In genomic region chr22:44891293-44891747, GRCh38 we compare ENCODE assay signal across 19 cellular contexts.
"Had no signal": no experiment of that assay in that cellular context is flagged by ENCODE, and none has a peak within 500 bp of the region (broad histone marks: within the 10 kb centered on the region; RNA-seq: fewer than 3 reads in every experiment).

No MANE protein-coding gene starts in this region.

- H3K27ac Mint-ChIP-seq: activated CD4-positive, alpha-beta memory T cell treated with anti-CD3 and anti-CD28 coated beads for 36 hours; activated CD4-positive, alpha-beta T cell treated with anti-CD3 and anti-CD28 coated beads, Interleukin-2, amount 10 ng/mL, durations not matched to agents 24 days and 14 days; activated naive CD4-positive, alpha-beta T cell treated with anti-CD3 and anti-CD28 coated beads, Interleukin-2, amount 50 U/mL, for 24 hours; activated T-helper 2 cell treated with anti-CD3 and anti-CD28 coated beads, Interferon-gamma antibody, Interleukin-2, Interleukin-4, amounts not matched to agents 10 μg/mL and 5 μg/mL and 100 μg/mL, durations not matched to agents 14 hours and 24 hours and 36 hours; naive thymus-derived CD4-positive, alpha-beta T cell; T-helper 17 cell had no signal

- ATAC-seq: naive thymus-derived CD4-positive, alpha-beta T cell; T-helper 17 cell had no signal

- H3K27ac ChIP-seq: breast epithelium, right atrium auricular region, transverse colon, WERI-Rb-1 had no signal

- DNase-seq: activated CD4-positive, alpha-beta memory T cell treated with anti-CD3 and anti-CD28 coated beads for 36 hours; activated CD4-positive, alpha-beta T cell treated with anti-CD3 and anti-CD28 coated beads, Interleukin-2, amount 10 ng/mL, durations not matched to agents 24 days and 14 days; activated CD4-positive, CD25-positive, alpha-beta regulatory T cell treated with anti-CD3 and anti-CD28 coated beads, Interleukin-2, amount 50 U/mL, for 72 hours; activated T-cell treated with anti-CD3 and anti-CD28 coated beads, Interleukin-2, amount 50 U/mL, for 48 hours; effector memory CD4-positive, alpha-beta T cell; midbrain; naive thymus-derived CD4-positive, alpha-beta T cell; occipital lobe; stimulated activated naive CD4-positive, alpha-beta T cell; T-helper 17 cell; T1000; transverse colon; WERI-Rb-1 had no signal

- H3K9me3 ChIP-seq: breast epithelium, right atrium auricular region, transverse colon had no signal

- H3K36me3 Mint-ChIP-seq: activated CD4-positive, alpha-beta memory T cell treated with anti-CD3 and anti-CD28 coated beads for 36 hours; activated naive CD4-positive, alpha-beta T cell treated with anti-CD3 and anti-CD28 coated beads, Interleukin-2, amount 50 U/mL, for 24 hours; naive thymus-derived CD4-positive, alpha-beta T cell had no signal

- H3K36me3 ChIP-seq: breast epithelium, right atrium auricular region, transverse colon had no signal

- H3K4me3 ChIP-seq: breast epithelium, right atrium auricular region, transverse colon had no signal

- H3K9me3 Mint-ChIP-seq: activated CD4-positive, alpha-beta memory T cell treated with anti-CD3 and anti-CD28 coated beads for 36 hours; activated CD4-positive, alpha-beta T cell treated with anti-CD3 and anti-CD28 coated beads, Interleukin-2, amount 10 ng/mL, durations not matched to agents 24 days and 14 days; activated naive CD4-positive, alpha-beta T cell treated with anti-CD3 and anti-CD28 coated beads, Interleukin-2, amount 50 U/mL, for 24 hours; activated T-helper 2 cell treated with anti-CD3 and anti-CD28 coated beads, Interferon-gamma antibody, Interleukin-2, Interleukin-4, amounts not matched to agents 10 μg/mL and 5 μg/mL and 100 μg/mL, durations not matched to agents 14 hours and 24 hours and 36 hours; central memory CD8-positive, alpha-beta T cell; naive thymus-derived CD4-positive, alpha-beta T cell; neural crest cell had no signal

- H3K4me1 ChIP-seq: breast epithelium, right atrium auricular region, transverse colon had no signal

- H3K27me3 ChIP-seq: breast epithelium, right atrium auricular region, transverse colon had no signal
